In the genomic region with DNA sequence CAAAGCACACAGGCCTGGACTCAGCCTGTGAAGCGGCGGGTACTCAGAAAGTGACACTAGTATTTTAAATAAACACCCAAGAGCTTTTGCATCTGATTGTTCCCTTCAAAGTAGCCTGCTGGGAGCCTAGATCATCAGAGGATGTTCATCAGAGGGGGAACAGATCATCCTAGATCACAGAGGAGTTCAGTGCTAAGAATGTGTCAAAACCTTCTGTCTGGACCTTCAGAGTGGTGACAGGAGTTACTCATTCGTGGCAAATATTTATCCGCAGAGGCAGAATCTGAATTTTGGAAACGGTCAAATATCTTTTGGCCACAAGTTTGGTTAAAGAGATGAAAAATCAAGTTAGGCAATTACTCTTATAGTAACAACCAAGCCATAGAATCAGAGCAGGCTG, we compare ENCODE assay signal across 9 cellular contexts. TPM values are rescaled to one million over a fixed set of nuclear protein-coding genes. Genes with fewer than 3 reads are reported as not detected.
DNase-seq lines count a peak whose midpoint lies in the region; ATAC-seq and TF ChIP-seq lines count a peak whose summit lies in the region.
"Had no signal": no experiment of that assay in that cellular context is flagged by ENCODE, and none has a peak within 500 bp of the region (broad histone marks: within the 10 kb centered on the region; RNA-seq: fewer than 3 reads in every experiment).

No MANE protein-coding gene starts in this region.

- ATAC-seq in T-helper 17 cell (no peak), GM21619 (IDR thresholded peaks at IDR 0.05; ENCODE audit: unreplicated experiment) (no peak)
- ATAC-seq in stimulated activated effector memory CD8-positive, alpha-beta T cell treated with anti-CD3 and anti-CD28 coated beads, Interleukin-12 subunit alpha, Interleukin-12 subunit beta, amount 100 ng/mL, for 72 hours: no peak

- H3K27me3 Mint-ChIP-seq in T-helper 17 cell: peaks cover 46% of the 10 kb centered on the region

- H3K9me3 Mint-ChIP-seq in stimulated activated effector memory CD8-positive, alpha-beta T cell treated with anti-CD3 and anti-CD28 coated beads, Interleukin-12 subunit alpha, Interleukin-12 subunit beta, amount 100 ng/mL, for 72 hours: no peaks in the 10 kb centered on the region

- H3K27ac Mint-ChIP-seq in T-helper 17 cell: no peak overlapping the region
- H3K27ac Mint-ChIP-seq in stimulated activated effector memory CD8-positive, alpha-beta T cell treated with anti-CD3 and anti-CD28 coated beads, Interleukin-12 subunit alpha, Interleukin-12 subunit beta, amount 100 ng/mL, for 72 hours: no peak overlapping the region

- TF ChIP-seq CTCF in right atrium auricular region (IDR thresholded peaks at IDR 0.05): no peak

- peaks cover 0 to 28% of the 10 kb centered on the region in 2 donors for H3K4me1 ChIP-seq in right atrium auricular region

- peak overlapping the region; percentile 22 to 44 for H3K4me3 ChIP-seq in right atrium auricular region

- DNase-seq in NCI-H1092 treated with DMSO at 0.1 percent for 48 hours (lab: John Stamatoyannopoulos, UW) (peak; percentile 1), NCI-H1092 (lab: John Stamatoyannopoulos, UW) (no peak), T-helper 17 cell (no peak), right atrium auricular region (ENCODE audit: low spot score) (no peak)
- DNase-seq in stimulated activated effector memory CD8-positive, alpha-beta T cell treated with anti-CD3 and anti-CD28 coated beads, Interleukin-12 subunit alpha, Interleukin-12 subunit beta, amount 100 ng/mL, for 72 hours (ENCODE audit: low spot score in 2 of 2): no peak
- no peak for DNase-seq in activated CD4-positive, CD25-positive, alpha-beta regulatory T cell (lab: John Stamatoyannopoulos, UW)
- DNase-seq in stimulated activated CD4-positive, alpha-beta T cell treated with anti-CD3 and anti-CD28 coated beads, Interleukin-12 subunit alpha, Interleukin-12 subunit beta, amount 100 ng/mL, for 4 hours: no peak

- no peaks in the 10 kb centered on the region for H3K27me3 ChIP-seq in right atrium auricular region

- H3K36me3 Mint-ChIP-seq in T-helper 17 cell (ENCODE audit: low read depth): peaks cover 5% of the 10 kb centered on the region
- no peaks in the 10 kb centered on the region for H3K36me3 Mint-ChIP-seq in stimulated activated effector memory CD8-positive, alpha-beta T cell treated with anti-CD3 and anti-CD28 coated beads, Interleukin-12 subunit alpha, Interleukin-12 subunit beta, amount 100 ng/mL, for 72 hours

- peak overlapping the region; percentile 75 for H3K4me3 Mint-ChIP-seq in T-helper 17 cell
- H3K4me3 Mint-ChIP-seq in stimulated activated effector memory CD8-positive, alpha-beta T cell treated with anti-CD3 and anti-CD28 coated beads, Interleukin-12 subunit alpha, Interleukin-12 subunit beta, amount 100 ng/mL, for 72 hours: peak overlapping the region; percentile 34

- peaks cover 6% of the 10 kb centered on the region for H3K4me1 Mint-ChIP-seq in T-helper 17 cell
- H3K4me1 Mint-ChIP-seq in stimulated activated effector memory CD8-positive, alpha-beta T cell treated with anti-CD3 and anti-CD28 coated beads, Interleukin-12 subunit alpha, Interleukin-12 subunit beta, amount 100 ng/mL, for 72 hours: no peaks in the 10 kb centered on the region

- H3K9me3 ChIP-seq in T-helper 17 cell (ENCODE audit: control insufficient read depth, low read length, poor library complexity, severe bottlenecking) (no peaks in the 10 kb centered on the region), right atrium auricular region (no peaks in the 10 kb centered on the region)

- no peaks in the 10 kb centered on the region for H3K36me3 ChIP-seq in right atrium auricular region

- H3K27ac ChIP-seq in right atrium auricular region: peak overlapping the region; percentile 82 to 92

RNA-seq across cellular contexts. Expression of gene KIF7, which starts 9.7 kb away (rescaled TPM):
- total RNA-seq in T-helper 17 cell (under 1 TPM; 0.05 to 0.10 TPM), right atrium auricular region (1 to 10 TPM; 2.9 to 7.6 TPM)

RNA-seq across cellular contexts. Expression of gene PLIN1, which starts 14.2 kb away (rescaled TPM):
- under 1 TPM; 0.10 to 0.12 TPM for total RNA-seq in T-helper 17 cell
- total RNA-seq in right atrium auricular region: 10 to 100 TPM in 1 of 2 donors, 1 to 10 TPM in 1; 3.6 to 22.6 TPM
- total RNA-seq: A172 had no signal

RNA-seq across cellular contexts. Expression of gene PEX11A, which starts 25.6 kb away (rescaled TPM):
- total RNA-seq in T-helper 17 cell (under 1 TPM; 0.16 to 0.37 TPM), right atrium auricular region (10 to 100 TPM; 11.6 to 14.8 TPM)

RNA-seq across cellular contexts. Expression of gene WDR93, which starts 25.7 kb away (rescaled TPM):
- total RNA-seq in T-helper 17 cell (under 1 TPM in 1 of 2 donors, not detected in 1; 0.18 TPM), right atrium auricular region (under 1 TPM in 1 of 2 donors, not detected in 1; 0.20 TPM)
- total RNA-seq: A172 had no signal

Comparison
In these comparisons a context has a peak if more than half of its experiments do, and no peak if none do; other contexts are left out.
1. RNA of gene PLIN1, which starts 14.2 kb away (total RNA-seq): 3.6 to 22.6 TPM in right atrium auricular region; 0.10 to 0.12 TPM in T-helper 17 cell; every median in the first group is over 4 times any median in the second.
2. RNA of gene PEX11A, which starts 25.6 kb away (total RNA-seq): 11.6 to 14.8 TPM in right atrium auricular region; 0.16 to 0.37 TPM in T-helper 17 cell; every median in the first group is over 4 times any median in the second.